In genomic region chr5:136082390-136083193, GRCh38 we compare ENCODE assay signal across 9 cellular contexts. TPM values are rescaled to one million over a fixed set of nuclear protein-coding genes. Genes with fewer than 3 reads are reported as not detected.
A peak's percentile ranks its signal among the peaks of the same experiment; 100 is the strongest.
DNase-seq lines count a peak whose midpoint lies in the region; ATAC-seq and TF ChIP-seq lines count a peak whose summit lies in the region.
"Had no signal": no experiment of that assay in that cellular context is flagged by ENCODE, and none has a peak within 500 bp of the region (broad histone marks: within the 10 kb centered on the region; RNA-seq: fewer than 3 reads in every experiment).

No MANE protein-coding gene starts in this region.

- H3K9me3 ChIP-seq in BE2C (no peaks in the 10 kb centered on the region), heart left ventricle (no peaks in the 10 kb centered on the region), gastrocnemius medialis (no peaks in the 10 kb centered on the region)

- TF ChIP-seq POLR2A in heart left ventricle (IDR thresholded peaks at IDR 0.05) (no peak), gastrocnemius medialis (IDR thresholded peaks at IDR 0.05) (no peak)

- H3K4me3 ChIP-seq in BE2C (ENCODE audit: low read depth, low read length) (no peak overlapping the region), heart left ventricle (no peak overlapping the region), gastrocnemius medialis (no peak overlapping the region)

- intact Hi-C loops in heart left ventricle (cut with DNase I), result loop anchor here in 8 of 10 donors (1.0 to 10.0 kb wide), 12 partner anchors 50 to 198 kb away; partner anchors contain the start of gene SMAD5 (in 2 of the 8)
- intact Hi-C loops in gastrocnemius medialis (cut with DNase I; ENCODE audit: low total_unique reads), result loop anchor here (2.0 to 5.0 kb wide), 3 partner anchors 90 to 195 kb away; no protein-coding TSS in a partner anchor

- H3K27ac ChIP-seq in RWPE1 (no peak overlapping the region), heart left ventricle (peak overlapping the region in 4 of 12 donors; percentile 2 to 84 (median 29)), gastrocnemius medialis (no peak overlapping the region)
- H3K27ac ChIP-seq: HL-60 had no signal

- no peaks in the 10 kb centered on the region for H3K36me3 ChIP-seq in BE2C
- no peaks in the 10 kb centered on the region for H3K36me3 ChIP-seq in heart left ventricle
- H3K36me3 ChIP-seq in gastrocnemius medialis, result no peaks in the 10 kb centered on the region

- POLR2A ChIA-PET in RWPE1 (lab: Yijun Ruan, JAX; ENCODE audit: low non-redundant PET), result no interaction called here

- in situ Hi-C loops in gastrocnemius medialis (cut with MboI; ENCODE audit: low sequenced_read_pairs in 4 of 4), result loop anchor here in 3 of 4 donors (5.0 to 10.0 kb wide), 3 partner anchors 128 to 198 kb away; partner anchors contain the start of gene LECT2 (in 1 of the 3)

- CTCF ChIA-PET in RWPE1 (lab: Yijun Ruan, JAX), result interaction anchor here (0.5 to 2.4 kb wide), 26 partner anchors 10 to 845 kb away, joined by 3 to 8 read pairs (median 4); partner anchors contain the start of genes IL9 and TGFBI

- peak in 3 of 4 donors; percentile 70 to 71 (median 70) for ATAC-seq in heart left ventricle
- ATAC-seq in gastrocnemius medialis, result peak; percentile 82 to 87
- ATAC-seq in HG03025 (IDR thresholded peaks at IDR 0.05; ENCODE audit: low FRiP score, unreplicated experiment), result no peak

- peak; percentile 88 for DNase-seq in BE2C
- DNase-seq in H4 (ENCODE audit: low spot score), result peak; percentile 72
- DNase-seq in RWPE1 (ENCODE audit: low spot score), result peak; percentile 88
- peak; percentile 19 for DNase-seq in activated gamma-delta T cell treated with anti-CD3 and anti-CD28 coated beads, Interleukin-2, amount 50 U/mL, for 16 hours (ENCODE audit: low read depth)
- peak in 4 of 5 donors; percentile 75 to 91 (median 86) for DNase-seq in heart left ventricle
- DNase-seq in gastrocnemius medialis, result peak; percentile 48 to 69
- no peak for DNase-seq in NCI-H748 treated with DMSO at 0.1 percent for 48 hours (lab: John Stamatoyannopoulos, UW)

- H3K4me1 ChIP-seq in BE2C (no peaks in the 10 kb centered on the region; the same call in 1 of the 2 replicates), heart left ventricle (peaks cover 3 to 48% (median 20%) of the 10 kb centered on the region in 12 donors), gastrocnemius medialis (peaks cover 1 to 6% of the 10 kb centered on the region in 2 donors)

- 28 to 61% (median 29%) methylated on average over 8 of the region's 8 CpGs for WGBS in heart left ventricle, 4 donors

- H3K27me3 ChIP-seq in BE2C, result peaks cover 15% of the 10 kb centered on the region
- peaks cover 0 to 8% (median 0%) of the 10 kb centered on the region in 9 donors for H3K27me3 ChIP-seq in heart left ventricle
- no peaks in the 10 kb centered on the region for H3K27me3 ChIP-seq in gastrocnemius medialis

- TF ChIP-seq CTCF in BE2C (IDR thresholded peaks at IDR 0.05; ENCODE audit: low read depth, low read length) (peak; percentile 94), RWPE1 (conservative IDR thresholded peaks at IDR 0.05; ENCODE audit: low read depth) (peak; percentile 94), heart left ventricle (IDR thresholded peaks at IDR 0.05) (peak in 11 of 12 donors; percentile 61 to 95 (median 87)), gastrocnemius medialis (IDR thresholded peaks at IDR 0.05 in 4 of 5, conservative IDR thresholded peaks at IDR 0.05 in 1 of 5) (peak; percentile 56 to 85 (median 82))

RNA-seq across cellular contexts. Expression of gene SMAD5, which starts 50.1 kb away (rescaled TPM):
- polyA plus RNA-seq in BE2C (2012; ENCODE audit: insufficient read depth, insufficient read length, low read depth), result 30.2 TPM
- 38.8 and 40.0 TPM in 2 replicates for total RNA-seq in H4 (2014; rRNA removed; shearing (Covaris generic))
- 10 to 100 TPM; 24.9 to 53.3 (median 36.4) TPM for total RNA-seq in heart left ventricle
- 10 to 100 TPM in 1 of 2 donors, 1 to 10 TPM in 1; 6.9 to 12.0 TPM for polyA plus RNA-seq in heart left ventricle
- 10 to 100 TPM; 25.6 to 50.1 (median 32.0) TPM for total RNA-seq in gastrocnemius medialis

RNA-seq across cellular contexts. Expression of gene TGFBI, which starts 53.8 kb away (rescaled TPM):
- polyA plus RNA-seq in BE2C (2012; ENCODE audit: insufficient read depth, insufficient read length, low read depth), result 2.5 TPM
- total RNA-seq in H4 (2014; rRNA removed; shearing (Covaris generic)), result 2,353 and 2,468 TPM in 2 replicates
- total RNA-seq in heart left ventricle (100 to 1,000 TPM in 2 of 9 donors, 10 to 100 TPM in 7; 31.8 to 206 (median 42.9) TPM), gastrocnemius medialis (10 to 100 TPM; 38.4 to 48.0 (median 40.0) TPM)
- polyA plus RNA-seq in heart left ventricle, result 10 to 100 TPM; 50.0 to 64.2 TPM

Comparison
In these comparisons a context has a peak if more than half of its experiments do, and no peak if none do; other contexts are left out.
1. RNA of gene TGFBI, which starts 53.8 kb away (total RNA-seq): 2,353 to 2,468 TPM in H4; 31.8 to 206 TPM in heart left ventricle and 38.4 to 48.0 TPM in gastrocnemius medialis; every median in the first group is over 10 times any median in the second.
2. Peak in every context shown above with its lines, with median percentiles within 50 percentile points of each other: CTCF ChIP-seq.